Comparison of ENCODE assay signal across 10 cellular contexts in the genomic region with DNA sequence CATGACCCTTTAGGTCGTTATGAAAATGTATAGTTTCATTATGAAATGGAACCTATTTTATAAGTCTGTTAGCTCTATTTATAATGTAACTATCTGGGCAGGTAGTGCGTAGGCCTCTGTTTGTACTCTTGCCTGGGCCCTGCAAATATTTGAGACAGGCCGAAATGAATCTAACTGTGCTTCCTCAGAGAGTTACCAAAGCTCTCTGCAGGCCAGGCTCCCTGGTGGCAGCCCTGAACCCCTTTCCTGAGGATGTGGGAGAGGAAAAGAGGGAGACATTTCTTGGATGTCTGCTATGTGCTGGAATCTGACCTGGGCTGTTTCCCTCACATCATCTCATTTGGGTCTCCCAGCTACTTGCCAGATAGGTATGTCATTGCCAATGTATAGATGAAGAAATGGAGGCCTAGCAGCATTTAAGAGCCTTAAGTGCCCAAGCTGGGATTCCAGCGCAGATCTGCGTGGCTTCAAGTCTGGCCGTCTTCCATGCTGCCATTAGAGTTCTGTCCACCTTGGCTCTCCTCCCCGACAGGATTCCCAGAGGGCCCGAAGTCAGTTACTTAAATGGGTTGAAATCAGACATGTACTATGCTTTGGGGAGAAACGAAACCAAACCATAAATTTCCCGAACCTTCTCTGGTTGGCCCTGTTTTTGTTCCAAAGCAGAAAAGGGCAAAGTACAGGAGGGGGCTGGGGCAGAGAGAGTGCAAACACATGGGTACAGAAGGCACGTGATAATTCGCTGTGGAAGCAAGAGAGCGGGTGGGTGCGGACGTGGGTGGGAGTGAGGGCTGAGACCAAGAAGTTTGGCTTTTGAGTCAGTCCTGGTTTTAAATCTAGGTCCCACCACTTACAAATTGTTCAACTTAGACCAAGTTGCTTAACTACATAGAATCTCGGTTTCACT. TPM values are rescaled to one million over a fixed set of nuclear protein-coding genes. Genes with fewer than 3 reads are reported as not detected.
DNase-seq lines count a peak whose midpoint lies in the region; ATAC-seq and TF ChIP-seq lines count a peak whose summit lies in the region.
"Had no signal": no experiment of that assay in that cellular context is flagged by ENCODE, and none has a peak within 500 bp of the region (broad histone marks: within the 10 kb centered on the region; RNA-seq: fewer than 3 reads in every experiment).

No MANE protein-coding gene starts in this region.

- no peaks in the 10 kb centered on the region for H3K4me1 ChIP-seq in left ventricle myocardium inferior

- no peaks in the 10 kb centered on the region for H3K36me3 ChIP-seq in left ventricle myocardium inferior

- H3K36me3 Mint-ChIP-seq in activated naive CD8-positive, alpha-beta T cell = peaks cover 6% of the 10 kb centered on the region

- no peak for TF ChIP-seq CTCF in left ventricle myocardium inferior (IDR thresholded peaks at IDR 0.05; ENCODE audit: borderline replicate concordance)
- no peak for TF ChIP-seq CTCF in coronary artery (IDR thresholded peaks at IDR 0.05)

- peak overlapping the region; percentile 98 for H3K27ac Mint-ChIP-seq in activated naive CD8-positive, alpha-beta T cell

- intact Hi-C loops in left ventricle myocardium inferior (cut with micrococcal nuclease) = no loop called here
- intact Hi-C loops in cardiac septum (cut with DNase I) = no loop called here

- H3K9me3 ChIP-seq in left ventricle myocardium inferior (replicated peaks) = no peaks in the 10 kb centered on the region

- H3K4me3 Mint-ChIP-seq in activated naive CD8-positive, alpha-beta T cell = peak overlapping the region; percentile 78
- H3K4me3 Mint-ChIP-seq: neural crest cell had no signal

- H3K27me3 ChIP-seq in left ventricle myocardium inferior (ENCODE audit: low read depth) = no peaks in the 10 kb centered on the region

- DNase-seq in left ventricle myocardium inferior (no peak), cardiac septum (ENCODE audit: low spot score) (no peak), HK-2 (ENCODE audit: unreplicated experiment) (no peak), coronary artery (ENCODE audit: low spot score) (no peak)
- DNase-seq in stimulated activated CD4-positive, alpha-beta T cell treated with anti-CD3 and anti-CD28 coated beads, Interleukin-12 subunit alpha, Interleukin-12 subunit beta, amount 100 ng/mL, for 48 hours (ENCODE audit: low read depth in 2 of 3, low spot score in 1 of 3) = peak; percentile 71 to 80 (median 72)

- H3K9me3 Mint-ChIP-seq in activated naive CD8-positive, alpha-beta T cell (ENCODE audit: low read depth) = peaks cover 6% of the 10 kb centered on the region

- H3K4me3 ChIP-seq in left ventricle myocardium inferior (no peak overlapping the region), coronary artery (no peak overlapping the region)

- H3K27me3 Mint-ChIP-seq in activated naive CD8-positive, alpha-beta T cell = no peaks in the 10 kb centered on the region

- ATAC-seq in HG03280 (IDR thresholded peaks at IDR 0.05; ENCODE audit: unreplicated experiment) = no peak
- no peak for ATAC-seq in HG02938 (IDR thresholded peaks at IDR 0.05; ENCODE audit: unreplicated experiment)

- peaks cover 99% of the 10 kb centered on the region for H3K4me1 Mint-ChIP-seq in activated naive CD8-positive, alpha-beta T cell (ENCODE audit: low read depth)
- H3K4me1 Mint-ChIP-seq: neural crest cell had no signal

- peak overlapping the region; percentile 50 for H3K27ac ChIP-seq in left ventricle myocardium inferior (replicated peaks)
- peak overlapping the region in 1 of 2 donors; percentile 1 for H3K27ac ChIP-seq in coronary artery

RNA-seq across cellular contexts. Expression of gene CCR7, which starts 33.0 kb away (rescaled TPM):
- total RNA-seq in left ventricle myocardium inferior = not detected
- total RNA-seq in cardiac septum = 0.32 TPM
- total RNA-seq: fibroblast of villous mesenchyme had no signal

RNA-seq across cellular contexts. Expression of gene SMARCE1, which starts 49.3 kb away (rescaled TPM):
- total RNA-seq in left ventricle myocardium inferior (58.6 TPM), cardiac septum (77.7 TPM)

Comparison
In these comparisons a context has a peak if more than half of its experiments do, and no peak if none do; other contexts are left out.
1. DNase-seq: peak in stimulated activated CD4-positive, alpha-beta T cell treated with anti-CD3 and anti-CD28 coated beads, Interleukin-12 subunit alpha, Interleukin-12 subunit beta, amount 100 ng/mL, for 48 hours (3 of 3); none in left ventricle myocardium inferior (single experiment), cardiac septum (single experiment), HK-2 (single experiment) and coronary artery (single experiment).